10 cellular contexts compared by ENCODE assay signal in genomic region chr10:35208536-35208935, GRCh38.
DNase-seq lines count a peak whose midpoint lies in the region; ATAC-seq and TF ChIP-seq lines count a peak whose summit lies in the region.
"Had no signal": no experiment of that assay in that cellular context is flagged by ENCODE, and none has a peak within 500 bp of the region (broad histone marks: within the 10 kb centered on the region; RNA-seq: fewer than 3 reads in every experiment).

No MANE protein-coding gene starts in this region.

- H3K4me1 ChIP-seq in naive thymus-derived CD4-positive, alpha-beta T cell (ENCODE audit: control insufficient read depth in 2 of 2, insufficient read depth in 2 of 2, low read length in 2 of 2) = no peaks in the 10 kb centered on the region
- peaks cover 5% of the 10 kb centered on the region for H3K4me1 ChIP-seq in mesenchymal stem cell (ENCODE audit: control insufficient read depth, insufficient read depth, low read depth, low read length)
- H3K4me1 ChIP-seq in transverse colon = no peaks in the 10 kb centered on the region

- POLR2A ChIA-PET in naive thymus-derived CD4-positive, alpha-beta T cell (lab: Charles Lee) = no interaction called here

- no peaks in the 10 kb centered on the region for H3K27me3 Mint-ChIP-seq in naive thymus-derived CD4-positive, alpha-beta T cell

- WGBS in mesenchymal stem cell = 98% methylated on average over 5 of the region's 5 CpGs
- 84% methylated on average over 5 of the region's 5 CpGs; no CpG with 5 or more reads in 1 of the 2 donors for WGBS in transverse colon (ENCODE audit: low coverage in 1 of 2), 2 donors

- no peak overlapping the region for H3K23ac ChIP-seq in mesenchymal stem cell (ENCODE audit: low read length in 2 of 2)

- H2BK120ac ChIP-seq in mesenchymal stem cell (ENCODE audit: low read depth, low read length) = no peak overlapping the region

- in situ Hi-C loops in SK-MEL-5 (cut with HindIII; ENCODE audit: low pct_unique_long_range_greater_than_20kb, low sequenced_read_pairs) (no loop called here), transverse colon (cut with MboI; ENCODE audit: low pct_ligation_motif_present in 1 of 4, low pct_unique_long_range_greater_than_20kb in 1 of 4, low sequenced_read_pairs in 3 of 4) (loop anchor here in 1 of 4 donors (25.0 kb wide), 1 partner anchor 221 kb away; no protein-coding TSS in a partner anchor)

- peaks cover 4% of the 10 kb centered on the region for H3K79me1 ChIP-seq in mesenchymal stem cell (replicated peaks; ENCODE audit: low read length, poor library complexity, severe bottlenecking)

- H3K4ac ChIP-seq in mesenchymal stem cell (ENCODE audit: low read depth in 1 of 2, low read length in 2 of 2) = no peak overlapping the region

- H3K4me3 ChIP-seq in naive thymus-derived CD4-positive, alpha-beta T cell (ENCODE audit: low read length) = no peak overlapping the region
- H3K4me3 ChIP-seq in mesenchymal stem cell (ENCODE audit: insufficient read depth in 1 of 2, low read depth in 1 of 2, low read length in 2 of 2) (no peak overlapping the region), transverse colon (no peak overlapping the region)

- H3K27me3 ChIP-seq in naive thymus-derived CD4-positive, alpha-beta T cell (ENCODE audit: control insufficient read depth in 2 of 2, insufficient read depth in 2 of 2, low read length in 2 of 2) = no peaks in the 10 kb centered on the region
- H3K27me3 ChIP-seq in mesenchymal stem cell (ENCODE audit: control insufficient read depth in 1 of 2, insufficient read depth in 1 of 2, low read length in 2 of 2) = no peaks in the 10 kb centered on the region
- H3K27me3 ChIP-seq in transverse colon = no peaks in the 10 kb centered on the region

- H3K9ac ChIP-seq in mesenchymal stem cell (ENCODE audit: low read length) = no peak overlapping the region

- H2AK5ac ChIP-seq in mesenchymal stem cell (ENCODE audit: low read length, severe bottlenecking) = no peak overlapping the region

- no peak overlapping the region for H3K27ac ChIP-seq in naive thymus-derived CD4-positive, alpha-beta T cell (ENCODE audit: low read depth, low read length)
- H3K27ac ChIP-seq in mesenchymal stem cell (ENCODE audit: low read length, poor library complexity, severe bottlenecking) (no peak overlapping the region), transverse colon (peak overlapping the region in 1 of 4 donors; percentile 23)

- H2BK5ac ChIP-seq in mesenchymal stem cell (ENCODE audit: low read depth, low read length, poor library complexity, severe bottlenecking) = no peak overlapping the region

- CTCF ChIA-PET in naive thymus-derived CD4-positive, alpha-beta T cell (lab: Charles Lee) = no interaction called here

- no peaks in the 10 kb centered on the region for H3K36me3 ChIP-seq in naive thymus-derived CD4-positive, alpha-beta T cell (ENCODE audit: control insufficient read depth in 2 of 3, insufficient read depth in 3 of 3, low read length in 3 of 3)
- H3K36me3 ChIP-seq in mesenchymal stem cell (ENCODE audit: control insufficient read depth in 1 of 2, insufficient read depth in 2 of 2, low read depth in 1 of 2, low read length in 2 of 2) = peaks cover 3 to 7% of the 10 kb centered on the region in 2 experiments
- no peaks in the 10 kb centered on the region for H3K36me3 ChIP-seq in transverse colon

- H3K27ac Mint-ChIP-seq in naive thymus-derived CD4-positive, alpha-beta T cell = peak overlapping the region in 5 of 9 donors; percentile 28 to 96 (median 54)

- H2BK12ac ChIP-seq in mesenchymal stem cell (ENCODE audit: low read length in 2 of 2) = no peak overlapping the region

- no peak for TF ChIP-seq EP300 in transverse colon (IDR thresholded peaks at IDR 0.05; ENCODE audit: low read depth)

- TF ChIP-seq CTCF in transverse colon (IDR thresholded peaks at IDR 0.05) = no peak

- peaks cover 0 to 41% (median 5%) of the 10 kb centered on the region in 5 donors for H3K36me3 Mint-ChIP-seq in naive thymus-derived CD4-positive, alpha-beta T cell

- no peak overlapping the region for H3K14ac ChIP-seq in mesenchymal stem cell (ENCODE audit: low read length in 2 of 2)

- ATAC-seq in GM19023 (IDR thresholded peaks at IDR 0.05; ENCODE audit: unreplicated experiment) (peak; percentile 82), GM21825 (IDR thresholded peaks at IDR 0.05; ENCODE audit: unreplicated experiment) (peak; percentile 85), HG03469 (IDR thresholded peaks at IDR 0.05; ENCODE audit: unreplicated experiment) (no peak)
- ATAC-seq in naive thymus-derived CD4-positive, alpha-beta T cell = peak; percentile 46

- H4K91ac ChIP-seq in mesenchymal stem cell (ENCODE audit: low read length) = no peak overlapping the region

- no peak overlapping the region for H4K8ac ChIP-seq in mesenchymal stem cell (ENCODE audit: low read length)

- H3K4me2 ChIP-seq in mesenchymal stem cell (ENCODE audit: low read length, poor library complexity, severe bottlenecking) = no peak overlapping the region

- no peak overlapping the region for H2BK15ac ChIP-seq in mesenchymal stem cell (ENCODE audit: low read depth, poor library complexity, severe bottlenecking)

- intact Hi-C loops in naive thymus-derived CD4-positive, alpha-beta T cell (cut with micrococcal nuclease) = loop anchor here in 1 of 2 donors (1.0 kb wide), 2 partner anchors 8 to 13 kb away; no protein-coding TSS in a partner anchor
- intact Hi-C loops in transverse colon (cut with DNase I; ENCODE audit: low total_unique reads) = no loop called here

- no peaks in the 10 kb centered on the region for H3K9me3 Mint-ChIP-seq in naive thymus-derived CD4-positive, alpha-beta T cell

- no peak overlapping the region for H2AFZ ChIP-seq in mesenchymal stem cell (ENCODE audit: low read depth, low read length)

- H3K4me1 Mint-ChIP-seq in naive thymus-derived CD4-positive, alpha-beta T cell = peaks cover 0 to 60% (median 0%) of the 10 kb centered on the region in 7 donors

- peak overlapping the region in 2 of 10 donors; percentile 9 to 85 for H3K4me3 Mint-ChIP-seq in naive thymus-derived CD4-positive, alpha-beta T cell

- no peaks in the 10 kb centered on the region for H3K9me3 ChIP-seq in naive thymus-derived CD4-positive, alpha-beta T cell (ENCODE audit: control insufficient read depth in 2 of 3, low read length in 3 of 3)
- H3K9me3 ChIP-seq in mesenchymal stem cell (ENCODE audit: control insufficient read depth, low read length) = no peaks in the 10 kb centered on the region
- H3K9me3 ChIP-seq in transverse colon = no peaks in the 10 kb centered on the region

- DNase-seq in SK-MEL-5 (ENCODE audit: low read depth, low spot score) (peak; percentile 37), mesenchymal stem cell (no peak), NCI-H510A treated with DMSO at 0.1 percent for 48 hours (lab: John Stamatoyannopoulos, UW) (no peak), transverse colon (no peak)
- DNase-seq in naive thymus-derived CD4-positive, alpha-beta T cell = peak in 1 of 9 donors; percentile 41
- DNase-seq: GOT3, RPMI8226 had no signal

- H3K18ac ChIP-seq in mesenchymal stem cell (ENCODE audit: low read depth in 1 of 2, low read length in 2 of 2) = no peak overlapping the region

- no peak for TF ChIP-seq POLR2A in transverse colon (IDR thresholded peaks at IDR 0.05)
